In genomic region chr1:236206548-236206947, GRCh38 we compare ENCODE assay signal across 13 cellular contexts.
DNase-seq lines count a peak whose midpoint lies in the region; ATAC-seq, FAIRE-seq and TF ChIP-seq lines count a peak whose summit lies in the region.
"Had no signal": no experiment of that assay in that cellular context is flagged by ENCODE, and none has a peak within 500 bp of the region (broad histone marks: within the 10 kb centered on the region; RNA-seq: fewer than 3 reads in every experiment).

No MANE protein-coding gene starts in this region.

- H3K4me1 ChIP-seq in colonic mucosa (no peaks in the 10 kb centered on the region), HepG2 (ENCODE audit: insufficient read depth, low read length) (0 out of 2 replicates have a peak, but pooled peaks cover 5% of the 10 kb centered on the region), skeletal muscle tissue (ENCODE audit: control insufficient read depth in 3 of 3, insufficient read depth in 3 of 3, low read length in 3 of 3) (no peaks in the 10 kb centered on the region), ovary (ENCODE audit: insufficient read depth) (no peaks in the 10 kb centered on the region)
- H3K4me1 ChIP-seq: breast epithelium had no signal

- CTCF ChIA-PET in HepG2 (lab: Yijun Ruan, JAX; ENCODE audit: low intra/inter-chr PET ratio, low total read pairs), result no interaction called here

- no peak for FAIRE-seq in HepG2 (lab: Jason Lieb, UNC)
- FAIRE-seq: endothelial cell of umbilical vein had no signal

- H3K36me3 ChIP-seq in colonic mucosa, result no peaks in the 10 kb centered on the region
- H3K36me3 ChIP-seq in HepG2 (replicated peaks in 1 of 2; ENCODE audit: control insufficient read depth in 1 of 2, insufficient read depth in 2 of 2, low read length in 2 of 2), result no peaks in the 10 kb centered on the region
- no peaks in the 10 kb centered on the region for H3K36me3 ChIP-seq in skeletal muscle tissue (ENCODE audit: control insufficient read depth in 3 of 3, insufficient read depth in 3 of 3, low read length in 3 of 3)
- H3K36me3 ChIP-seq in MG63, result no peaks in the 10 kb centered on the region
- H3K36me3 ChIP-seq in ovary, result no peaks in the 10 kb centered on the region
- H3K36me3 ChIP-seq: breast epithelium had no signal

- H3K79me2 ChIP-seq in HepG2 (ENCODE audit: insufficient read depth, low read length), result no peaks in the 10 kb centered on the region

- TF ChIP-seq POLR2A in HepG2 (IDR thresholded peaks at IDR 0.05; ENCODE audit: insufficient read depth in 1 of 2, low read depth in 2 of 2, low read length in 2 of 2) (no peak), ovary (IDR thresholded peaks at IDR 0.05) (no peak)

- no TSS peak for BruUV-seq in HepG2 (replicated peaks; lab: Mats Ljungman, UMichigan)

- H2AFZ ChIP-seq in HepG2 (ENCODE audit: low read length), result no peak overlapping the region

- DNase-seq in NCI-H510A (lab: John Stamatoyannopoulos, UW) (peak; percentile 30), colonic mucosa (peak; percentile 20), HepG2 (ENCODE audit: low spot score) (no peak), MG63 (no peak), ovary (no peak)
- no peak for DNase-seq in activated CD4-positive, alpha-beta T cell treated with anti-CD3 and anti-CD28 coated beads, Interleukin-2, amount 50 U/mL, for 4 hours
- DNase-seq: activated CD4-positive, alpha-beta T cell treated with anti-CD3 and anti-CD28 coated beads, Interleukin-2, amount 50 U/mL, for 48 hours; activated gamma-delta T cell treated with Interleukin-2 at 50 U/mL for 16 hours; T-helper 1 cell had no signal

- POLR2A ChIA-PET in HepG2 (lab: Yijun Ruan, JAX), result no interaction called here

- no peak overlapping the region for H3K9ac ChIP-seq in colonic mucosa (ENCODE audit: low read depth in 2 of 2, low read length in 2 of 2)
- no peak overlapping the region for H3K9ac ChIP-seq in HepG2 (ENCODE audit: insufficient read depth, low read depth, low read length)
- no peak overlapping the region for H3K9ac ChIP-seq in skeletal muscle tissue (ENCODE audit: low read depth in 1 of 3, low read length in 3 of 3)

- H3K27me3 ChIP-seq in colonic mucosa (no peaks in the 10 kb centered on the region), HepG2 (ENCODE audit: control insufficient read depth in 1 of 2, insufficient read depth in 2 of 2, low read length in 2 of 2) (no peaks in the 10 kb centered on the region), skeletal muscle tissue (ENCODE audit: control insufficient read depth in 3 of 3, insufficient read depth in 3 of 3, low read length in 3 of 3) (no peaks in the 10 kb centered on the region), MG63 (no peaks in the 10 kb centered on the region), ovary (no peaks in the 10 kb centered on the region)
- H3K27me3 ChIP-seq: breast epithelium had no signal

- H3K4me3 ChIP-seq in colonic mucosa (no peak overlapping the region), HepG2 (replicated peaks in 1 of 3; ENCODE audit: insufficient read depth in 1 of 3, low read depth in 2 of 3, low read length in 3 of 3) (no peak overlapping the region), skeletal muscle tissue (ENCODE audit: low read length in 3 of 3) (no peak overlapping the region), MG63 (no peak overlapping the region), ovary (no peak overlapping the region)
- H3K4me3 ChIP-seq: breast epithelium had no signal

- intact Hi-C loops in colonic mucosa (cut with DNase I) (no loop called here), HepG2 (cut with micrococcal nuclease; ENCODE audit: unreplicated experiment) (no loop called here), ovary (cut with DNase I) (no loop called here)

- in situ Hi-C loops in HepG2 (cut with HindIII; ENCODE audit: extremely low pct_ligation_motif_present, low pct_unique_long_range_greater_than_20kb), result no loop called here

- H3K9me3 ChIP-seq in colonic mucosa (no peaks in the 10 kb centered on the region), HepG2 (ENCODE audit: low read length) (no peaks in the 10 kb centered on the region), skeletal muscle tissue (ENCODE audit: control insufficient read depth in 3 of 3, low read length in 3 of 3) (no peaks in the 10 kb centered on the region), MG63 (peaks cover 2% of the 10 kb centered on the region; the same call in 1 of the 2 replicates), ovary (peaks cover 0 to 8% of the 10 kb centered on the region in 2 donors)

- no peak; the same call in 2 of the 3 replicates for ATAC-seq in HepG2
- ATAC-seq in GM19351 (IDR thresholded peaks at IDR 0.05; ENCODE audit: unreplicated experiment), result no peak

- TF ChIP-seq CTCF in colonic mucosa (IDR thresholded peaks at IDR 0.05), result no peak
- TF ChIP-seq CTCF in HepG2 (CRISPR knock-in tag; IDR thresholded peaks at IDR 0.05), result no peak
- no peak for TF ChIP-seq CTCF in ovary (IDR thresholded peaks at IDR 0.05)

- TF ChIP-seq EP300 in HepG2 (IDR thresholded peaks at IDR 0.05; ENCODE audit: low read depth in 2 of 2, low read length in 2 of 2) (no peak), HepG2 (CRISPR knock-in tag; IDR thresholded peaks at IDR 0.05; ENCODE audit: borderline replicate concordance) (no peak), ovary (IDR thresholded peaks at IDR 0.05) (no peak)

- H4K20me1 ChIP-seq in HepG2 (ENCODE audit: insufficient read depth, low read length), result no peaks in the 10 kb centered on the region

- 65% methylated on average over 4 of the region's 4 CpGs for WGBS in HepG2 (ENCODE audit: low lambda C conversion rate)
- 66 to 80% (median 72%) methylated on average over 4 of the region's 4 CpGs for WGBS in ovary, 3 donors

- H3K4me2 ChIP-seq in HepG2 (ENCODE audit: low read depth, low read length), result no peak overlapping the region

- H3K27ac ChIP-seq in colonic mucosa (no peak overlapping the region), HepG2 (ENCODE audit: extremely low read length, insufficient read depth, low read length) (no peak overlapping the region), skeletal muscle tissue (ENCODE audit: low read depth, low read length) (peak overlapping the region; percentile 46), ovary (no peak overlapping the region)
- H3K27ac ChIP-seq: breast epithelium had no signal

- no peak for TF ChIP-seq RAD21 in HepG2 (CRISPR knock-in tag; IDR thresholded peaks at IDR 0.05)

TF ChIP-seq in HepG2, 621 proteins besides CTCF, POLR2A, EP300 and RAD21:
- peak; percentile 72 for TF ChIP-seq MAFF (IDR thresholded peaks at IDR 0.05; ENCODE audit: low read depth, low read length)
- TF ChIP-seq MAFK (conservative IDR thresholded peaks at IDR 0.05 in 1 of 2, IDR thresholded peaks at IDR 0.05 in 1 of 2; ENCODE audit: low read length in 2 of 2), result peak; percentile 55 to 84
- no peak for TF ChIP-seq RNF219 (CRISPR knock-in tag; IDR thresholded peaks at IDR 0.05)

Comparison
In these comparisons a context has a peak if more than half of its experiments do, and no peak if none do; other contexts are left out.
1. DNase-seq: peak in NCI-H510A (single experiment) and colonic mucosa (single experiment); none in HepG2 (single experiment), activated CD4-positive, alpha-beta T cell treated with anti-CD3 and anti-CD28 coated beads, Interleukin-2, amount 50 U/mL, for 4 hours (0 of 2), MG63 (single experiment) and ovary (0 of 5).